In the genomic region with DNA sequence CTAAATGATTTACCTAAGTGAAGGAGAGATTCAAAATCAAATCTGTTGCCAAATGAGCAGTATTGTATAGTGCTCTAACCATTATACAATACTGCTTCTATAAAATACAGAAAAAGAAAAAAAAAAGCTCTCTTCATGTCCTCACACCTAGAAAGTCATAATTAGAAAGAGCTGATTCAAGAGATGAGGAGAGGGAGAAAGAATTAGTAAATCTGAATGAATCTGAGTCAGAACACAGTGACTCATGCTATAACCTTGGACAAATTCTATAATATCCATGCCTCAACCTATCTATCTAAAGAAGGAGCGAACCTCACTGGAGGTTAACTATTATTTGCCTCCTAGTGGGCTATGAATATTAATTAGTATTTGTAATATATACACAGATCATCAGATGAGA, we compare ENCODE assay signal across 1 cellular context.
TF ChIP-seq lines count a peak whose summit lies in the region.

No MANE protein-coding gene starts in this region.

TF ChIP-seq in SK-N-SH, 30 proteins besides CTCF, POLR2A, EP300 and RAD21:
- TF ChIP-seq SMC3 (IDR thresholded peaks at IDR 0.05; ENCODE audit: low read depth, low read length), result no peak
- TF ChIP-seq CHD2 (IDR thresholded peaks at IDR 0.05; ENCODE audit: low read length, partially characterized antibody), result no peak
- TF ChIP-seq NRF1 (IDR thresholded peaks at IDR 0.05; ENCODE audit: low read depth, low read length), result no peak
- TF ChIP-seq TEAD4 (IDR thresholded peaks at IDR 0.05; ENCODE audit: borderline replicate concordance, insufficient read depth), result no peak
- TF ChIP-seq NFIC (IDR thresholded peaks at IDR 0.05; ENCODE audit: borderline replicate concordance), result no peak
- TF ChIP-seq MEF2A (IDR thresholded peaks at IDR 0.05; ENCODE audit: borderline replicate concordance, low read depth), result no peak
- no peak for TF ChIP-seq FOXM1 (IDR thresholded peaks at IDR 0.05; ENCODE audit: low read depth)
- TF ChIP-seq RFX5 (IDR thresholded peaks at IDR 0.05; ENCODE audit: low read length), result no peak
- TF ChIP-seq GATA2 (CRISPR knock-in tag; IDR thresholded peaks at IDR 0.05), result no peak
- TF ChIP-seq, protein P1, sequence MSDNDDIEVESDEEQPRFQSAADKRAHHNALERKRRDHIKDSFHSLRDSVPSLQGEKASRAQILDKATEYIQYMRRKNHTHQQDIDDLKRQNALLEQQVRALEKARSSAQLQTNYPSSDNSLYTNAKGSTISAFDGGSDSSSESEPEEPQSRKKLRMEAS (IDR thresholded peaks at IDR 0.05; ENCODE audit: low read depth), result no peak
- TF ChIP-seq YY1 (IDR thresholded peaks at IDR 0.05; ENCODE audit: low read depth), result no peak
- no peak for TF ChIP-seq GABPA (IDR thresholded peaks at IDR 0.05; ENCODE audit: low read depth)
- peak; percentile 72 for TF ChIP-seq JUND (IDR thresholded peaks at IDR 0.05)
- TF ChIP-seq TAF1 (IDR thresholded peaks at IDR 0.05; ENCODE audit: borderline replicate concordance, low read depth, low read length), result no peak
- peak; percentile 82 for TF ChIP-seq FOSL2 (IDR thresholded peaks at IDR 0.05; ENCODE audit: borderline replicate concordance, low read depth)
